In the genomic region with DNA sequence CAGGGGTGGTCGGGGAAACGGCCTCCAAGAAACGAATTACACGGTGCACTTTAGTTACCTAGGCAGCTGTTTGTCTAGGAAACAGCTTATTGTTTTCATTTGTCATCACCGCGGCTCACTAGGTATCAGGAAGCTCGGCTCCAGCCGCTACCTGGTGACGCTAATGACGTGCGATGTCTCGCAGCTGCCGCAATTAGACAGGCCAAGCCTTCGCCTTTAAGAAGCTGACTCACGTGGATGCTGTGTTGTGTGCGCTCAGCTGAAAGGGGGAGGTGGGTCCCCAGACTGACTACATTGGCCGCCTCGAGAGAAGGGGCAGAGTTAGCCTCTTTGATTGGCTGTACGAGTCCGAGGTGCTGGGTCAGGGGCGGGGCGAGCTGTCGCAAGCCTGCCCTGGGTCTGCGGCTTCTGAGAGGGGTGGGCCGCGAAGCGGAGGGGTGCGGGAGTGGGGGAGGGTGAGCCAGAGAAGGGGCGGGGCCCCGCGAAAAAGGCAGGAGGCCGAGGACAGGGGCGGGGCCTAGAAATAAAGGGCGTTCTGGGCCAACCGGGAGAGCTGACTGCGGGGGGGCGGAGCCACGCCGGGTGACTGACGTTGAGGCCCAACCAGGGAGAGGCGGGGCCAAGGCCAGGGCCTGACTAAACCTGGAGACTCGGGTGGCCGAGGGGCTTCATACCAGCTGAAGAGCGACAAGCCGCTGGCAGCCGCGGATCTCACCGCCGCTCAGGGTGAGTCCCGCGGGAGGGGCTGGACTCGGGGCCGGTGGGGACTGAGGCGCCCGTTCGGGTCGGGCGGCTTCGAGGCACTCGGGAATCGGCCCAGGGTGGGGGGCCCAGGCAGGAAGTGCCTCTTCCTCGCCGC, we compare ENCODE assay signal across 1 cellular context.
TF ChIP-seq lines count a peak whose summit lies in the region.

A gene (plus strand): TSS at position 671 of the 859 bp plus-strand sequence. CDS start 9,645 bp downstream, outside the sequence.

TF ChIP-seq in HepG2, 621 proteins besides CTCF, POLR2A, EP300 and RAD21 (continued from another document and continues in another):
- TF ChIP-seq, protein P1, sequence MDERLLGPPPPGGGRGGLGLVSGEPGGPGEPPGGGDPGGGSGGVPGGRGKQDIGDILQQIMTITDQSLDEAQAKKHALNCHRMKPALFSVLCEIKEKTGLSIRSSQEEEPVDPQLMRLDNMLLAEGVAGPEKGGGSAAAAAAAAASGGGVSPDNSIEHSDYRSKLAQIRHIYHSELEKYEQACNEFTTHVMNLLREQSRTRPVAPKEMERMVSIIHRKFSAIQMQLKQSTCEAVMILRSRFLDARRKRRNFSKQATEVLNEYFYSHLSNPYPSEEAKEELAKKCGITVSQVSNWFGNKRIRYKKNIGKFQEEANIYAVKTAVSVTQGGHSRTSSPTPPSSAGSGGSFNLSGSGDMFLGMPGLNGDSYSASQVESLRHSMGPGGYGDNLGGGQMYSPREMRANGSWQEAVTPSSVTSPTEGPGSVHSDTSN (CRISPR knock-in tag; IDR thresholded peaks at IDR 0.05) = peak; percentile 81
- TF ChIP-seq STAT5B (CRISPR knock-in tag; IDR thresholded peaks at IDR 0.05) (no peak), ZNF432 (CRISPR knock-in tag; IDR thresholded peaks at IDR 0.05; ENCODE audit: borderline replicate concordance) (no peak), POGZ (CRISPR knock-in tag; IDR thresholded peaks at IDR 0.05) (peak; percentile 92), SAFB2 (CRISPR knock-in tag; IDR thresholded peaks at IDR 0.05; ENCODE audit: borderline replicate concordance, low read depth) (no peak; the same call in 1 of the 2 replicates), NR2F1 (CRISPR knock-in tag; IDR thresholded peaks at IDR 0.05) (no peak), NCOA5 (CRISPR knock-in tag; IDR thresholded peaks at IDR 0.05) (no peak), KDM4B (CRISPR knock-in tag; IDR thresholded peaks at IDR 0.05) (0 out of 2 replicates have a peak, but pooled peaks have one; percentile 20), MZF1 (CRISPR knock-in tag; IDR thresholded peaks at IDR 0.05; ENCODE audit: borderline replicate concordance) (0 out of 2 replicates have a peak, but pooled peaks have one; percentile 28), TOE1 (CRISPR knock-in tag; IDR thresholded peaks at IDR 0.05) (no peak; the same call in 1 of the 2 replicates), ZNF546 (CRISPR knock-in tag; conservative IDR thresholded peaks at IDR 0.05) (no peak; the same call in 1 of the 2 replicates), ZNF652 (CRISPR knock-in tag; IDR thresholded peaks at IDR 0.05; ENCODE audit: borderline replicate concordance, low read depth) (no peak; the same call in 1 of the 2 replicates), RBM39 (IDR thresholded peaks at IDR 0.05; ENCODE audit: low read depth, low read length, poor library complexity, severe bottlenecking) (peak; percentile 65), ZNF496 (CRISPR knock-in tag; IDR thresholded peaks at IDR 0.05; ENCODE audit: insufficient replicate concordance) (no peak), SRY (CRISPR knock-in tag; IDR thresholded peaks at IDR 0.05) (0 out of 2 replicates have a peak, but pooled peaks have one; percentile 25)
- TF ChIP-seq, protein P2, sequence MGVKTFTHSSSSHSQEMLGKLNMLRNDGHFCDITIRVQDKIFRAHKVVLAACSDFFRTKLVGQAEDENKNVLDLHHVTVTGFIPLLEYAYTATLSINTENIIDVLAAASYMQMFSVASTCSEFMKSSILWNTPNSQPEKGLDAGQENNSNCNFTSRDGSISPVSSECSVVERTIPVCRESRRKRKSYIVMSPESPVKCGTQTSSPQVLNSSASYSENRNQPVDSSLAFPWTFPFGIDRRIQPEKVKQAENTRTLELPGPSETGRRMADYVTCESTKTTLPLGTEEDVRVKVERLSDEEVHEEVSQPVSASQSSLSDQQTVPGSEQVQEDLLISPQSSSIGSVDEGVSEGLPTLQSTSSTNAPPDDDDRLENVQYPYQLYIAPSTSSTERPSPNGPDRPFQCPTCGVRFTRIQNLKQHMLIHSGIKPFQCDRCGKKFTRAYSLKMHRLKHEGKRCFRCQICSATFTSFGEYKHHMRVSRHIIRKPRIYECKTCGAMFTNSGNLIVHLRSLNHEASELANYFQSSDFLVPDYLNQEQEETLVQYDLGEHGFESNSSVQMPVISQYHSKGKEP (CRISPR knock-in tag; IDR thresholded peaks at IDR 0.05) = peak; percentile 54; the same call in 1 of the 2 replicates
- TF ChIP-seq, protein P3, sequence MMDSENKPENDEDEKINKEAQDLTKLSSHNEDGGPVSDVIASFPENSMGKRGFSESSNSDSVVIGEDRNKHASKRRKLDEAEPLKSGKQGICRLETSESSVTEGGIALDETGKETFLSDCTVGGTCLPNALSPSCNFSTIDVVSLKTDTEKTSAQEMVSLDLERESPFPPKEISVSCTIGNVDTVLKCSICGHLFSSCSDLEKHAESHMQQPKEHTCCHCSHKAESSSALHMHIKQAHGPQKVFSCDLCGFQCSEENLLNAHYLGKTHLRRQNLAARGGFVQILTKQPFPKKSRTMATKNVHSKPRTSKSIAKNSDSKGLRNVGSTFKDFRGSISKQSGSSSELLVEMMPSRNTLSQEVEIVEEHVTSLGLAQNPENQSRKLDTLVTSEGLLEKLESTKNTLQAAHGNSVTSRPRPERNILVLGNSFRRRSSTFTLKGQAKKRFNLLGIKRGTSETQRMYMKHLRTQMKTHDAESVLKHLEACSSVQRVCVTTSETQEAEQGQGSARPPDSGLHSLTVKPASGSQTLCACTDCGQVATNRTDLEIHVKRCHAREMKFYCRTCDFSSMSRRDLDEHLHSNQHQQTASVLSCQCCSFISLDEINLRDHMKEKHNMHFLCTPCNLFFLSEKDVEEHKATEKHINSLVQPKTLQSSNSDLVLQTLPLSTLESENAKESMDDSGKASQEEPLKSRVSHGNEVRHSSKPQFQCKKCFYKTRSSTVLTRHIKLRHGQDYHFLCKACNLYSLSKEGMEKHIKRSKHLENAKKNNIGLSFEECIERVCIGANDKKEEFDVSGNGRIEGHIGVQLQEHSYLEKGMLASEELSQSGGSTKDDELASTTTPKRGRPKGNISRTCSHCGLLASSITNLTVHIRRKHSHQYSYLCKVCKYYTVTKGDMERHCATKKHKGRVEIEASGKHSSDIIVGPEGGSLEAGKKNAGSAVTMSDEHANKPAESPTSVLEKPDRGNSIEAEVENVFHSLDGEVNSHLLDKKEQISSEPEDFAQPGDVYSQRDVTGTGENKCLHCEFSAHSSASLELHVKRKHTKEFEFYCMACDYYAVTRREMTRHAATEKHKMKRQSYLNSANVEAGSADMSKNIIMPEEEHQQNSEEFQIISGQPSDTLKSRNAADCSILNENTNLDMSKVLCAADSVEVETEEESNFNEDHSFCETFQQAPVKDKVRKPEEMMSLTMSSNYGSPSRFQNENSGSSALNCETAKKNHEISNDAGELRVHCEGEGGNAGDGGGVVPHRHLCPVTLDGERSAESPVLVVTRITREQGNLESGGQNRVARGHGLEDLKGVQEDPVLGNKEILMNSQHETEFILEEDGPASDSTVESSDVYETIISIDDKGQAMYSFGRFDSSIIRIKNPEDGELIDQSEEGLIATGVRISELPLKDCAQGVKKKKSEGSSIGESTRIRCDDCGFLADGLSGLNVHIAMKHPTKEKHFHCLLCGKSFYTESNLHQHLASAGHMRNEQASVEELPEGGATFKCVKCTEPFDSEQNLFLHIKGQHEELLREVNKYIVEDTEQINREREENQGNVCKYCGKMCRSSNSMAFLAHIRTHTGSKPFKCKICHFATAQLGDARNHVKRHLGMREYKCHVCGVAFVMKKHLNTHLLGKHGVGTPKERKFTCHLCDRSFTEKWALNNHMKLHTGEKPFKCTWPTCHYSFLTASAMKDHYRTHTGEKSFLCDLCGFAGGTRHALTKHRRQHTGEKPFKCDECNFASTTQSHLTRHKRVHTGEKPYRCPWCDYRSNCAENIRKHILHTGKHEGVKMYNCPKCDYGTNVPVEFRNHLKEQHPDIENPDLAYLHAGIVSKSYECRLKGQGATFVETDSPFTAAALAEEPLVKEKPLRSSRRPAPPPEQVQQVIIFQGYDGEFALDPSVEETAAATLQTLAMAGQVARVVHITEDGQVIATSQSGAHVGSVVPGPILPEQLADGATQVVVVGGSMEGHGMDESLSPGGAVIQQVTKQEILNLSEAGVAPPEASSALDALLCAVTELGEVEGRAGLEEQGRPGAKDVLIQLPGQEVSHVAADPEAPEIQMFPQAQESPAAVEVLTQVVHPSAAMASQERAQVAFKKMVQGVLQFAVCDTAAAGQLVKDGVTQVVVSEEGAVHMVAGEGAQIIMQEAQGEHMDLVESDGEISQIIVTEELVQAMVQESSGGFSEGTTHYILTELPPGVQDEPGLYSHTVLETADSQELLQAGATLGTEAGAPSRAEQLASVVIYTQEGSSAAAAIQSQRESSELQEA (CRISPR knock-in tag; IDR thresholded peaks at IDR 0.05; ENCODE audit: not compliant biosample characterization) = peak; percentile 60
- TF ChIP-seq, protein P4, sequence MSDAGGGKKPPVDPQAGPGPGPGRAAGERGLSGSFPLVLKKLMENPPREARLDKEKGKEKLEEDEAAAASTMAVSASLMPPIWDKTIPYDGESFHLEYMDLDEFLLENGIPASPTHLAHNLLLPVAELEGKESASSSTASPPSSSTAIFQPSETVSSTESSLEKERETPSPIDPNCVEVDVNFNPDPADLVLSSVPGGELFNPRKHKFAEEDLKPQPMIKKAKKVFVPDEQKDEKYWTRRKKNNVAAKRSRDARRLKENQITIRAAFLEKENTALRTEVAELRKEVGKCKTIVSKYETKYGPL (CRISPR knock-in tag; IDR thresholded peaks at IDR 0.05) = no peak
- TF ChIP-seq, protein P5, sequence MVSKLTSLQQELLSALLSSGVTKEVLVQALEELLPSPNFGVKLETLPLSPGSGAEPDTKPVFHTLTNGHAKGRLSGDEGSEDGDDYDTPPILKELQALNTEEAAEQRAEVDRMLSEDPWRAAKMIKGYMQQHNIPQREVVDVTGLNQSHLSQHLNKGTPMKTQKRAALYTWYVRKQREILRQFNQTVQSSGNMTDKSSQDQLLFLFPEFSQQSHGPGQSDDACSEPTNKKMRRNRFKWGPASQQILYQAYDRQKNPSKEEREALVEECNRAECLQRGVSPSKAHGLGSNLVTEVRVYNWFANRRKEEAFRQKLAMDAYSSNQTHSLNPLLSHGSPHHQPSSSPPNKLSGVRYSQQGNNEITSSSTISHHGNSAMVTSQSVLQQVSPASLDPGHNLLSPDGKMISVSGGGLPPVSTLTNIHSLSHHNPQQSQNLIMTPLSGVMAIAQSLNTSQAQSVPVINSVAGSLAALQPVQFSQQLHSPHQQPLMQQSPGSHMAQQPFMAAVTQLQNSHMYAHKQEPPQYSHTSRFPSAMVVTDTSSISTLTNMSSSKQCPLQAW (CRISPR knock-in tag; IDR thresholded peaks at IDR 0.05) = peak; percentile 79
- TF ChIP-seq, protein P6, sequence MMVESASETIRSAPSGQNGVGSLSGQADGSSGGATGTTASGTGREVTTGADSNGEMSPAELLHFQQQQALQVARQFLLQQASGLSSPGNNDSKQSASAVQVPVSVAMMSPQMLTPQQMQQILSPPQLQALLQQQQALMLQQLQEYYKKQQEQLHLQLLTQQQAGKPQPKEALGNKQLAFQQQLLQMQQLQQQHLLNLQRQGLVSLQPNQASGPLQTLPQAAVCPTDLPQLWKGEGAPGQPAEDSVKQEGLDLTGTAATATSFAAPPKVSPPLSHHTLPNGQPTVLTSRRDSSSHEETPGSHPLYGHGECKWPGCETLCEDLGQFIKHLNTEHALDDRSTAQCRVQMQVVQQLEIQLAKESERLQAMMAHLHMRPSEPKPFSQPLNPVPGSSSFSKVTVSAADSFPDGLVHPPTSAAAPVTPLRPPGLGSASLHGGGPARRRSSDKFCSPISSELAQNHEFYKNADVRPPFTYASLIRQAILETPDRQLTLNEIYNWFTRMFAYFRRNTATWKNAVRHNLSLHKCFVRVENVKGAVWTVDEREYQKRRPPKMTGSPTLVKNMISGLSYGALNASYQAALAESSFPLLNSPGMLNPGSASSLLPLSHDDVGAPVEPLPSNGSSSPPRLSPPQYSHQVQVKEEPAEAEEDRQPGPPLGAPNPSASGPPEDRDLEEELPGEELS (CRISPR knock-in tag; IDR thresholded peaks at IDR 0.05) = peak; percentile 69
- TF ChIP-seq, protein P7, sequence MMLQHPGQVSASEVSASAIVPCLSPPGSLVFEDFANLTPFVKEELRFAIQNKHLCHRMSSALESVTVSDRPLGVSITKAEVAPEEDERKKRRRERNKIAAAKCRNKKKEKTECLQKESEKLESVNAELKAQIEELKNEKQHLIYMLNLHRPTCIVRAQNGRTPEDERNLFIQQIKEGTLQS (CRISPR knock-in tag; IDR thresholded peaks at IDR 0.05) = peak; percentile 66; the same call in 1 of the 2 replicates
- TF ChIP-seq, protein P8, sequence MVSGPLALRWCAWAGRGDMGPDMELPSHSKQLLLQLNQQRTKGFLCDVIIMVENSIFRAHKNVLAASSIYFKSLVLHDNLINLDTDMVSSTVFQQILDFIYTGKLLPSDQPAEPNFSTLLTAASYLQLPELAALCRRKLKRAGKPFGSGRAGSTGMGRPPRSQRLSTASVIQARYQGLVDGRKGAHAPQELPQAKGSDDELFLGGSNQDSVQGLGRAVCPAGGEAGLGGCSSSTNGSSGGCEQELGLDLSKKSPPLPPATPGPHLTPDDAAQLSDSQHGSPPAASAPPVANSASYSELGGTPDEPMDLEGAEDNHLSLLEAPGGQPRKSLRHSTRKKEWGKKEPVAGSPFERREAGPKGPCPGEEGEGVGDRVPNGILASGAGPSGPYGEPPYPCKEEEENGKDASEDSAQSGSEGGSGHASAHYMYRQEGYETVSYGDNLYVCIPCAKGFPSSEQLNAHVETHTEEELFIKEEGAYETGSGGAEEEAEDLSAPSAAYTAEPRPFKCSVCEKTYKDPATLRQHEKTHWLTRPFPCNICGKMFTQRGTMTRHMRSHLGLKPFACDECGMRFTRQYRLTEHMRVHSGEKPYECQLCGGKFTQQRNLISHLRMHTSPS (CRISPR knock-in tag; IDR thresholded peaks at IDR 0.05; ENCODE audit: low read depth) = 0 out of 2 replicates have a peak, but pooled peaks have one; percentile 48
- TF ChIP-seq, protein P9, sequence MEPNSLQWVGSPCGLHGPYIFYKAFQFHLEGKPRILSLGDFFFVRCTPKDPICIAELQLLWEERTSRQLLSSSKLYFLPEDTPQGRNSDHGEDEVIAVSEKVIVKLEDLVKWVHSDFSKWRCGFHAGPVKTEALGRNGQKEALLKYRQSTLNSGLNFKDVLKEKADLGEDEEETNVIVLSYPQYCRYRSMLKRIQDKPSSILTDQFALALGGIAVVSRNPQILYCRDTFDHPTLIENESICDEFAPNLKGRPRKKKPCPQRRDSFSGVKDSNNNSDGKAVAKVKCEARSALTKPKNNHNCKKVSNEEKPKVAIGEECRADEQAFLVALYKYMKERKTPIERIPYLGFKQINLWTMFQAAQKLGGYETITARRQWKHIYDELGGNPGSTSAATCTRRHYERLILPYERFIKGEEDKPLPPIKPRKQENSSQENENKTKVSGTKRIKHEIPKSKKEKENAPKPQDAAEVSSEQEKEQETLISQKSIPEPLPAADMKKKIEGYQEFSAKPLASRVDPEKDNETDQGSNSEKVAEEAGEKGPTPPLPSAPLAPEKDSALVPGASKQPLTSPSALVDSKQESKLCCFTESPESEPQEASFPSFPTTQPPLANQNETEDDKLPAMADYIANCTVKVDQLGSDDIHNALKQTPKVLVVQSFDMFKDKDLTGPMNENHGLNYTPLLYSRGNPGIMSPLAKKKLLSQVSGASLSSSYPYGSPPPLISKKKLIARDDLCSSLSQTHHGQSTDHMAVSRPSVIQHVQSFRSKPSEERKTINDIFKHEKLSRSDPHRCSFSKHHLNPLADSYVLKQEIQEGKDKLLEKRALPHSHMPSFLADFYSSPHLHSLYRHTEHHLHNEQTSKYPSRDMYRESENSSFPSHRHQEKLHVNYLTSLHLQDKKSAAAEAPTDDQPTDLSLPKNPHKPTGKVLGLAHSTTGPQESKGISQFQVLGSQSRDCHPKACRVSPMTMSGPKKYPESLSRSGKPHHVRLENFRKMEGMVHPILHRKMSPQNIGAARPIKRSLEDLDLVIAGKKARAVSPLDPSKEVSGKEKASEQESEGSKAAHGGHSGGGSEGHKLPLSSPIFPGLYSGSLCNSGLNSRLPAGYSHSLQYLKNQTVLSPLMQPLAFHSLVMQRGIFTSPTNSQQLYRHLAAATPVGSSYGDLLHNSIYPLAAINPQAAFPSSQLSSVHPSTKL (CRISPR knock-in tag; IDR thresholded peaks at IDR 0.05) = peak; percentile 56
